In the genomic region with DNA sequence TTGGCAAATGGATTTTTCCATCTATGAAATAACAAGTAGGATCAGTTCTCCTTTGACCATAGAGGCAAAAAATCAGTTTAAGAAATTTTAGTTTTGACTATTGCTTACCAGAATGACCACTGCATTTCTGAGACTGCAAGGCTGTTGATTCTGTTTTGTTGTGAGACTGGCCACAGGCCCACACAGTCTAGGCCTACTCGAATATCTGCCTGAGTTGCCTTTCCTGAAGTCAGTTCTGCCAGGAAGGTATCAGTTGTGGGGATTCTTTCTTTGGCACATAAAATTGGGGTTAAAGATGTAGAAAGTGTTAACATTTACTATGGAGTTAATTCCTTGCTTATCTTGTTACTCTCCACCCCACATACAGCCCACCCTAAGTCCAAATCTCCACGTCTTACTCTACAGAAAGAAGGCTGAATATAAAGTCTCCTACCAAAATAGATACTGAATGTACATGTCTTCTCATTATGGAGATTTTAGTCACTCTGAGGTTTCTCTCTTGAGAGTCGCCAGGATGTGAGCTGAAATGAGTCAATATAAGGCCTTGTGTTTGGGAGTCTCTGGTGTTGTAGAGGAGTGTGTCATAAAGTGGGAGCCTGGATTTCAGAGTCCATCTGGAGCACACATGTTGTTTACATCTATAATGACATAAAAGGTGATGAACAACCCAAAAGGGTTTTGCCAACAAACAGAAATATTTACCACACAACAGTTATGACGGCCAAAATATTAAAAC, we compare ENCODE assay signal across 11 cellular contexts. TPM values are rescaled to one million over a fixed set of nuclear protein-coding genes. Genes with fewer than 3 reads are reported as not detected.
DNase-seq lines count a peak whose midpoint lies in the region; ATAC-seq and TF ChIP-seq lines count a peak whose summit lies in the region.
"Had no signal": no experiment of that assay in that cellular context is flagged by ENCODE, and none has a peak within 500 bp of the region (broad histone marks: within the 10 kb centered on the region; RNA-seq: fewer than 3 reads in every experiment).

No MANE protein-coding gene starts in this region.

- no peak for TF ChIP-seq CTCF in glutamatergic neuron (IDR thresholded peaks at IDR 0.05; ENCODE audit: partially characterized antibody, unreplicated experiment)
- TF ChIP-seq CTCF in transverse colon (IDR thresholded peaks at IDR 0.05): no peak

- peaks cover 0 to 3% (median 0%) of the 10 kb centered on the region in 4 donors for H3K4me1 ChIP-seq in transverse colon

- H3K4me3 Mint-ChIP-seq in activated T-helper 17 cell treated with anti-CD3 and anti-CD28 coated beads, Interleukin-2, amount 50 U/mL, for 72 hours: peak overlapping the region; percentile 66
- no peak overlapping the region for H3K4me3 Mint-ChIP-seq in glutamatergic neuron (ENCODE audit: unreplicated experiment)
- H3K4me3 Mint-ChIP-seq: nephron had no signal

- ATAC-seq in Right ventricle myocardium superior (ENCODE audit: poor library complexity): peak; percentile 83
- ATAC-seq in activated T-helper 17 cell treated with anti-CD3 and anti-CD28 coated beads, Interleukin-2, amount 50 U/mL, for 72 hours (replicated peaks): peak; percentile 76
- ATAC-seq in GM21737 (IDR thresholded peaks at IDR 0.05; ENCODE audit: unreplicated experiment): no peak

- H3K9me3 ChIP-seq in transverse colon: peaks cover 0 to 8% of the 10 kb centered on the region in 2 donors

- DNase-seq in Right ventricle myocardium superior (no peak), cardiac septum (ENCODE audit: low spot score) (no peak), glutamatergic neuron (no peak), transverse colon (no peak), LoVo (ENCODE audit: low spot score) (no peak), HuH-7.5 (ENCODE audit: low spot score) (no peak)
- DNase-seq: CD4-positive, alpha-beta memory T cell; NCI-H524 had no signal

- H3K27me3 Mint-ChIP-seq in activated T-helper 17 cell treated with anti-CD3 and anti-CD28 coated beads, Interleukin-2, amount 50 U/mL, for 72 hours: no peaks in the 10 kb centered on the region
- peaks cover 5% of the 10 kb centered on the region for H3K27me3 Mint-ChIP-seq in glutamatergic neuron (ENCODE audit: unreplicated experiment)
- H3K27me3 Mint-ChIP-seq: CD4-positive, alpha-beta memory T cell had no signal

- no peaks in the 10 kb centered on the region for H3K36me3 ChIP-seq in transverse colon

- no peaks in the 10 kb centered on the region for H3K36me3 Mint-ChIP-seq in activated T-helper 17 cell treated with anti-CD3 and anti-CD28 coated beads, Interleukin-2, amount 50 U/mL, for 72 hours (ENCODE audit: low read depth)
- H3K36me3 Mint-ChIP-seq in glutamatergic neuron (ENCODE audit: unreplicated experiment): peaks cover 16% of the 10 kb centered on the region
- H3K36me3 Mint-ChIP-seq: CD4-positive, alpha-beta memory T cell had no signal

- no peak for TF ChIP-seq POLR2A in transverse colon (IDR thresholded peaks at IDR 0.05)

- H3K9me3 Mint-ChIP-seq in activated T-helper 17 cell treated with anti-CD3 and anti-CD28 coated beads, Interleukin-2, amount 50 U/mL, for 72 hours: peaks cover 5% of the 10 kb centered on the region
- H3K9me3 Mint-ChIP-seq in glutamatergic neuron (ENCODE audit: unreplicated experiment): peaks cover 3% of the 10 kb centered on the region

- WGBS in transverse colon (ENCODE audit: low coverage in 1 of 2), 2 donors: 50 to 61% methylated on average over 2 to 4 of the region's 4 CpGs

- H3K4me3 ChIP-seq in transverse colon: no peak overlapping the region

- H3K27ac Mint-ChIP-seq in activated T-helper 17 cell treated with anti-CD3 and anti-CD28 coated beads, Interleukin-2, amount 50 U/mL, for 72 hours: peak overlapping the region; percentile 86
- H3K27ac Mint-ChIP-seq in glutamatergic neuron (ENCODE audit: unreplicated experiment): peak overlapping the region; percentile 83

- no peak for TF ChIP-seq EP300 in transverse colon (IDR thresholded peaks at IDR 0.05; ENCODE audit: low read depth)

- no peaks in the 10 kb centered on the region for H3K27me3 ChIP-seq in transverse colon

- peak overlapping the region; percentile 37 to 45 (median 40) for H3K27ac ChIP-seq in transverse colon

- peaks cover 12% of the 10 kb centered on the region for H3K4me1 Mint-ChIP-seq in activated T-helper 17 cell treated with anti-CD3 and anti-CD28 coated beads, Interleukin-2, amount 50 U/mL, for 72 hours
- peaks cover 24% of the 10 kb centered on the region for H3K4me1 Mint-ChIP-seq in glutamatergic neuron (ENCODE audit: low read depth, unreplicated experiment)

- in situ Hi-C loops in transverse colon (cut with MboI; ENCODE audit: low pct_ligation_motif_present in 1 of 4, low pct_unique_long_range_greater_than_20kb in 1 of 4, low sequenced_read_pairs in 3 of 4): loop anchor here in 2 of 4 donors (25.0 kb wide), 1 partner anchor 191 kb away; no protein-coding TSS in a partner anchor

- intact Hi-C loops in Right ventricle myocardium superior (cut with DNase I): no loop called here
- intact Hi-C loops in cardiac septum (cut with DNase I): loop anchor here (5.0 kb wide), 1 partner anchor 41 kb away; no protein-coding TSS in a partner anchor
- intact Hi-C loops in transverse colon (cut with DNase I; ENCODE audit: low total_unique reads): no loop called here

RNA-seq across cellular contexts. Expression of a gene that starts 45.0 kb away (rescaled TPM):
- total RNA-seq in Right ventricle myocardium superior: 37.9 TPM
- 82.7 TPM for total RNA-seq in cardiac septum
- 1 to 10 TPM; 1.8 to 2.8 TPM for total RNA-seq in activated T-helper 17 cell treated with anti-CD3 and anti-CD28 coated beads, Interleukin-2, amount 50 U/mL, for 72 hours
- 2.3 TPM for total RNA-seq in glutamatergic neuron (ENCODE audit: unreplicated experiment)
- total RNA-seq in transverse colon: 10 to 100 TPM; 40.3 to 80.4 (median 67.6) TPM

RNA-seq across cellular contexts. Expression of a gene that starts 49.4 kb away (rescaled TPM):
- total RNA-seq in Right ventricle myocardium superior: 17.4 TPM
- total RNA-seq in cardiac septum: 19.5 TPM
- total RNA-seq in activated T-helper 17 cell treated with anti-CD3 and anti-CD28 coated beads, Interleukin-2, amount 50 U/mL, for 72 hours: 10 to 100 TPM; 20.1 to 23.3 TPM
- 60.8 TPM for total RNA-seq in glutamatergic neuron (ENCODE audit: unreplicated experiment)
- 10 to 100 TPM; 11.3 to 20.2 (median 16.1) TPM for total RNA-seq in transverse colon

Comparison
In these comparisons a context has a peak if more than half of its experiments do, and no peak if none do; other contexts are left out.
1. RNA of a gene that starts 45.0 kb away (total RNA-seq): 82.7 TPM in cardiac septum (single experiment), 40.3 to 80.4 TPM in transverse colon and 37.9 TPM in Right ventricle myocardium superior (single experiment); 1.8 to 2.8 TPM in activated T-helper 17 cell treated with anti-CD3 and anti-CD28 coated beads, Interleukin-2, amount 50 U/mL, for 72 hours and 2.3 TPM in glutamatergic neuron (single experiment); every median in the first group is over 10 times any median in the second.